ENCODE assay signal across 19 cellular contexts in the genomic region with DNA sequence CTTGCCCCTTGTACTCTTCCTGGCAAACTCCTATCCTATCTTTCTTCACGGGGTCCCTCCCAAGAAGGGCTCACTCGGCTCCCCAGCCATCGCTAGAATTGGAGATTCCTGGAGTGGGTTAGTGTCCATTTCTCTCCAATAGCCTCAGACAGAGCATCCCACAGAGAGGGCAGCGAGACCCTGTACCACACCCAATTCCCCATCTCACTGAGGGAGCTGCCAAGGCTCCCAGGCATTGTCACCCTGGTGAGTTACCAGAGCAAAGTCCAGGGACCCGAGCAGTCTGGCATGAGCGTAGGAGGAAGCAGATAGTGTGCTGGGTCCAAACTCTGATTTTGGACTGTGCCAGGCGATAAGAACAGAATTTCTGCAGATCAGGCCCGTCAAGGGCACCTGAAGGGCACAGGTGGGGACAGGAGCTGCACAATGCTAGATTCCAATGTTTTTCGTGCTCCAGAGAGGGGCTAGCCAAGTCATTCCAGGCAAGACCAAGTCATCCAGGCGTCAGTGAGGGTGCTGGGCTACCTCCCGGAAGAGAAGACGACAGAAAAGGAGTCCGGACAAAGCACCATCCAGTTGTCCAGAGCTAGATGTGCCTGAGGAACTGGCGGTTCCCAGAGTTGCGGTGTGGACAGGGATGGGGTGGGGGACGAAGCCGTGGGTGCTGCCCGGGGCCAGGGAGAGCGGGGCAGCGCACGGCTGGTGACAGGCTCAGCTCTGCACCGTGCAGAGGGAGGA. TPM values are rescaled to one million over a fixed set of nuclear protein-coding genes. Genes with fewer than 3 reads are reported as not detected.
A peak's percentile ranks its signal among the peaks of the same experiment; 100 is the strongest.
DNase-seq lines count a peak whose midpoint lies in the region; ATAC-seq, FAIRE-seq and TF ChIP-seq lines count a peak whose summit lies in the region.
"Had no signal": no experiment of that assay in that cellular context is flagged by ENCODE, and none has a peak within 500 bp of the region (broad histone marks: within the 10 kb centered on the region; RNA-seq: fewer than 3 reads in every experiment).

No MANE protein-coding gene starts in this region.

- in situ Hi-C loops in transverse colon (cut with MboI; ENCODE audit: low pct_ligation_motif_present in 1 of 4, low pct_unique_long_range_greater_than_20kb in 1 of 4, low sequenced_read_pairs in 3 of 4): no loop called here

- peak overlapping the region; percentile 11 for H3K4me3 Mint-ChIP-seq in glutamatergic neuron (ENCODE audit: unreplicated experiment)
- H3K4me3 Mint-ChIP-seq: activated CD4-positive, alpha-beta T cell treated with anti-CD3 and anti-CD28 coated beads for 36 hours had no signal

- FAIRE-seq in frontal cortex (lab: Jason Lieb, UNC) (no peak), D721Med (lab: Jason Lieb, UNC) (no peak)

- H3K27me3 ChIP-seq in mucosa of rectum (ENCODE audit: control insufficient read depth in 2 of 2, insufficient read depth in 2 of 2, low read length in 2 of 2) (no peaks in the 10 kb centered on the region), transverse colon (peaks cover 6% of the 10 kb centered on the region)
- H3K27me3 ChIP-seq: thyroid gland had no signal

- H3K4me3 ChIP-seq in mucosa of rectum (ENCODE audit: low read length in 2 of 2): no peak overlapping the region
- no peak overlapping the region for H3K4me3 ChIP-seq in transverse colon
- H3K4me3 ChIP-seq: thyroid gland had no signal

- TF ChIP-seq POLR2A in transverse colon (IDR thresholded peaks at IDR 0.05): no peak

- H3K4me1 ChIP-seq in mucosa of rectum (ENCODE audit: control insufficient read depth in 2 of 2, insufficient read depth in 2 of 2, low read length in 2 of 2): peaks cover 0 to 18% of the 10 kb centered on the region in 2 donors
- H3K4me1 ChIP-seq in transverse colon: peaks cover 0 to 21% (median 10%) of the 10 kb centered on the region in 4 donors
- H3K4me1 ChIP-seq: thyroid gland had no signal

- WGBS in transverse colon (ENCODE audit: low coverage in 1 of 2), 2 donors: 85% methylated on average over 22 of the region's 22 CpGs; no CpG with 5 or more reads in 1 of the 2 donors

- peaks cover 10% of the 10 kb centered on the region for H3K36me3 Mint-ChIP-seq in glutamatergic neuron (ENCODE audit: unreplicated experiment)

- H3K4me1 Mint-ChIP-seq in glutamatergic neuron (ENCODE audit: low read depth, unreplicated experiment): no peaks in the 10 kb centered on the region
- H3K4me1 Mint-ChIP-seq: activated CD4-positive, alpha-beta T cell treated with anti-CD3 and anti-CD28 coated beads for 36 hours had no signal

- no peaks in the 10 kb centered on the region for H3K9me3 ChIP-seq in mucosa of rectum (ENCODE audit: control insufficient read depth in 2 of 2, low read length in 2 of 2)
- H3K9me3 ChIP-seq in transverse colon: no peaks in the 10 kb centered on the region
- H3K9me3 ChIP-seq: thyroid gland had no signal

- H3K9ac ChIP-seq in mucosa of rectum (ENCODE audit: low read depth in 1 of 2, low read length in 2 of 2): peak overlapping the region in 1 of 2 donors; percentile 51

- peak; percentile 29 for DNase-seq in cardiac septum (ENCODE audit: low spot score)
- DNase-seq in Right ventricle myocardium superior: no peak
- no peak for DNase-seq in glutamatergic neuron
- DNase-seq in transverse colon: peak; percentile 28
- DNase-seq in frontal cortex (ENCODE audit: low spot score in 2 of 2): no peak
- DNase-seq in D721Med (ENCODE audit: insufficient read length, low spot score): no peak
- no peak for DNase-seq in NCI-H1105 (lab: John Stamatoyannopoulos, UW)
- DNase-seq: activated CD4-positive, alpha-beta T cell treated with anti-CD3 and anti-CD28 coated beads for 36 hours; effector CD4-positive, alpha-beta T cell; GDM1; IMR-90; NCI-H1436; occipital lobe; right cardiac atrium; SHP77 treated with DMSO at 0.1 percent for 48 hours had no signal

- TF ChIP-seq CTCF in glutamatergic neuron (IDR thresholded peaks at IDR 0.05; ENCODE audit: partially characterized antibody, unreplicated experiment): no peak
- no peak for TF ChIP-seq CTCF in transverse colon (IDR thresholded peaks at IDR 0.05)
- no peak for TF ChIP-seq CTCF in D721Med (IDR thresholded peaks at IDR 0.05; ENCODE audit: insufficient read depth, missing control alignments)

- H3K9me3 Mint-ChIP-seq in glutamatergic neuron (ENCODE audit: unreplicated experiment): peaks cover 5% of the 10 kb centered on the region

- TF ChIP-seq EP300 in transverse colon (IDR thresholded peaks at IDR 0.05; ENCODE audit: low read depth): no peak

- ATAC-seq in Right ventricle myocardium superior (ENCODE audit: poor library complexity): no peak

- peak overlapping the region; percentile 43 to 45 for H3K27ac ChIP-seq in mucosa of rectum (ENCODE audit: low read depth in 2 of 2, low read length in 2 of 2)
- H3K27ac ChIP-seq in transverse colon: peak overlapping the region in 2 of 4 donors; percentile 49 to 59
- H3K27ac ChIP-seq: C4-2B, HL-60, thyroid gland had no signal

- peaks cover 3% of the 10 kb centered on the region for H3K27me3 Mint-ChIP-seq in glutamatergic neuron (ENCODE audit: unreplicated experiment)

- H3K36me3 ChIP-seq in mucosa of rectum (ENCODE audit: control insufficient read depth in 2 of 2, insufficient read depth in 2 of 2, low read length in 2 of 2) (peaks cover 8% of the 10 kb centered on the region in 2 donors), transverse colon (no peaks in the 10 kb centered on the region)
- H3K36me3 ChIP-seq: thyroid gland had no signal

- intact Hi-C loops in cardiac septum (cut with DNase I): no loop called here
- intact Hi-C loops in Right ventricle myocardium superior (cut with DNase I): no loop called here
- intact Hi-C loops in transverse colon (cut with DNase I; ENCODE audit: low total_unique reads): no loop called here

- no peak overlapping the region for H3K27ac Mint-ChIP-seq in glutamatergic neuron (ENCODE audit: unreplicated experiment)
- H3K27ac Mint-ChIP-seq: activated CD4-positive, alpha-beta T cell treated with anti-CD3 and anti-CD28 coated beads for 36 hours had no signal

RNA-seq across cellular contexts. Expression of a gene that starts 15.3 kb away (rescaled TPM):
- 0.32 TPM for total RNA-seq in cardiac septum
- not detected for total RNA-seq in Right ventricle myocardium superior
- total RNA-seq in glutamatergic neuron (ENCODE audit: unreplicated experiment): 1.9 TPM
- 100 to 1,000 TPM in 2 of 4 donors, 10 to 100 TPM in 2; 77.8 to 167 (median 102) TPM for total RNA-seq in transverse colon
- 1.2 TPM for total RNA-seq in frontal cortex

RNA-seq across cellular contexts. Expression of a gene that starts 21.7 kb away (rescaled TPM):
- total RNA-seq in cardiac septum (14.8 TPM), Right ventricle myocardium superior (10.8 TPM), glutamatergic neuron (ENCODE audit: unreplicated experiment) (29.1 TPM), transverse colon (10 to 100 TPM in 1 of 4 donors, 1 to 10 TPM in 3; 4.9 to 10.8 (median 8.7) TPM), frontal cortex (31.8 TPM)

RNA-seq across cellular contexts. Expression of a gene that starts 22.0 kb away (rescaled TPM):
- total RNA-seq in cardiac septum (28.6 TPM), Right ventricle myocardium superior (23.7 TPM), glutamatergic neuron (ENCODE audit: unreplicated experiment) (98.9 TPM), transverse colon (10 to 100 TPM; 18.3 to 39.7 (median 32.6) TPM), frontal cortex (75.0 TPM)

RNA-seq across cellular contexts. Expression of a gene that starts 38.7 kb away (rescaled TPM):
- total RNA-seq in cardiac septum (33.5 TPM), Right ventricle myocardium superior (40.6 TPM), glutamatergic neuron (ENCODE audit: unreplicated experiment) (35.7 TPM), transverse colon (100 to 1,000 TPM in 2 of 4 donors, 10 to 100 TPM in 2; 64.7 to 169 (median 112) TPM), frontal cortex (21.6 TPM)

RNA-seq across cellular contexts. Expression of a gene that starts 38.9 kb away (rescaled TPM):
- 7.5 TPM for total RNA-seq in cardiac septum
- 5.8 TPM for total RNA-seq in Right ventricle myocardium superior
- 41.1 TPM for total RNA-seq in glutamatergic neuron (ENCODE audit: unreplicated experiment)
- total RNA-seq in transverse colon: 10 to 100 TPM; 19.1 to 53.9 (median 35.3) TPM
- 17.9 TPM for total RNA-seq in frontal cortex

Comparison
In these comparisons a context has a peak if more than half of its experiments do, and no peak if none do; other contexts are left out.
1. DNase-seq: peak in cardiac septum (single experiment) and transverse colon (single experiment); none in Right ventricle myocardium superior (single experiment), glutamatergic neuron (single experiment), frontal cortex (0 of 2), D721Med (single experiment) and NCI-H1105 (single experiment).
2. RNA of a gene that starts 15.3 kb away (total RNA-seq): 77.8 to 167 TPM in transverse colon; 1.9 TPM in glutamatergic neuron (single experiment), 1.2 TPM in frontal cortex (single experiment), 0.32 TPM in cardiac septum (single experiment) and not detected in Right ventricle myocardium superior (single experiment); every median in the first group is over 10 times any median in the second.